In the genomic region with DNA sequence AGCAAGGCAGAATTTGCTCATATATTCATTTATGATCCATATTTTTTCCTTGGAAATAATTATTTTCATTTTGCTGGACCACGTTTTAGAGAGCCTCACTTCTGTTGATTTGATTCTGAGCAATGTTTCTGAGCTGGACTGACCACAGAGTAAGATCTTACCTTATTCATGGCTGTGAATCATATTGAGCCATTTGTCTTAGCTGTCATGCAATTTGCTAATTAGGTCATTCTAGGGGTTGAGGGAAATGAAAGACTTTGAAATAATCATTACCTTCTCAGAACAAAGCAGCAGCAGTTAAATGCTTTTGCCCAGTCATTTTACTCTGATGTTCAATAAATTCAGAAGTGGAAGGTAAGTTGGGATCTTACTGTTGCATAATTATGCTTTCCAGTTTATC, we compare ENCODE assay signal across 27 cellular contexts.
DNase-seq lines count a peak whose midpoint lies in the region; ATAC-seq lines count a peak whose summit lies in the region.
"Had no signal": no experiment of that assay in that cellular context is flagged by ENCODE, and none has a peak within 500 bp of the region (broad histone marks: within the 10 kb centered on the region; RNA-seq: fewer than 3 reads in every experiment).

No MANE protein-coding gene starts in this region.

- no peaks in the 10 kb centered on the region for H3K36me3 Mint-ChIP-seq in activated CD4-positive, alpha-beta T cell treated with anti-CD3 and anti-CD28 coated beads for 36 hours (ENCODE audit: low read depth)
- H3K36me3 Mint-ChIP-seq in stimulated activated effector memory CD8-positive, alpha-beta T cell treated with anti-CD3 and anti-CD28 coated beads, Interleukin-12 subunit alpha, Interleukin-12 subunit beta, amount 100 ng/mL, for 72 hours = no peaks in the 10 kb centered on the region
- no peaks in the 10 kb centered on the region for H3K36me3 Mint-ChIP-seq in activated T-helper 1 cell treated with anti-CD3 and anti-CD28 coated beads, Interleukin-12 subunit alpha, Interleukin-12 subunit beta, Interleukin-2, Interleukin-4 antibody, amounts not matched to agents 30 ng/mL and 10 ng/mL and 1 ng/mL, durations not matched to agents 14 hours and 24 hours and 36 hours (ENCODE audit: low read depth)
- H3K36me3 Mint-ChIP-seq: CD8-positive, alpha-beta memory T cell had no signal

- ATAC-seq in activated CD4-positive, alpha-beta T cell treated with anti-CD3 and anti-CD28 coated beads for 36 hours = peak; percentile 36
- peak; percentile 60 for ATAC-seq in stimulated activated effector memory CD8-positive, alpha-beta T cell treated with anti-CD3 and anti-CD28 coated beads, Interleukin-12 subunit alpha, Interleukin-12 subunit beta, amount 100 ng/mL, for 72 hours
- ATAC-seq: lower lobe of right lung, SK-N-SH treated with all-trans-retinoic acid at 6 μM for 48 hours, WTC11 had no signal

- H3K9me3 Mint-ChIP-seq in activated CD4-positive, alpha-beta T cell treated with anti-CD3 and anti-CD28 coated beads for 36 hours (ENCODE audit: low read depth) = no peaks in the 10 kb centered on the region
- no peaks in the 10 kb centered on the region for H3K9me3 Mint-ChIP-seq in stimulated activated effector memory CD8-positive, alpha-beta T cell treated with anti-CD3 and anti-CD28 coated beads, Interleukin-12 subunit alpha, Interleukin-12 subunit beta, amount 100 ng/mL, for 72 hours
- no peaks in the 10 kb centered on the region for H3K9me3 Mint-ChIP-seq in activated T-helper 1 cell treated with anti-CD3 and anti-CD28 coated beads, Interleukin-12 subunit alpha, Interleukin-12 subunit beta, Interleukin-2, Interleukin-4 antibody, amounts not matched to agents 30 ng/mL and 10 ng/mL and 1 ng/mL, durations not matched to agents 14 hours and 24 hours and 36 hours
- H3K9me3 Mint-ChIP-seq: CD8-positive, alpha-beta memory T cell; dendritic cell treated with granulocyte-macrophage colony-stimulating factor and Interleukin-4, amounts not matched to agents 40 ng/mL and 50 ng/mL, for 4 days had no signal

- CTCF ChIA-PET in activated CD4-positive, alpha-beta T cell treated with anti-CD3 and anti-CD28 coated beads for 36 hours (lab: Charles Lee) = no interaction called here

- intact Hi-C loops in activated CD4-positive, alpha-beta T cell treated with anti-CD3 and anti-CD28 coated beads for 36 hours (cut with DNase I, micrococcal nuclease) = no loop called here
- intact Hi-C loops in activated T-helper 1 cell treated with anti-CD3 and anti-CD28 coated beads, Interleukin-12 subunit alpha, Interleukin-12 subunit beta, Interleukin-2, Interleukin-4 antibody, amounts not matched to agents 30 ng/mL and 10 ng/mL and 1 ng/mL, durations not matched to agents 14 hours and 24 hours and 36 hours (cut with micrococcal nuclease) = no loop called here
- intact Hi-C loops in posterior vena cava (cut with DNase I) = no loop called here

- H3K4me3 Mint-ChIP-seq in activated CD4-positive, alpha-beta T cell treated with anti-CD3 and anti-CD28 coated beads for 36 hours = no peak overlapping the region
- no peak overlapping the region for H3K4me3 Mint-ChIP-seq in stimulated activated effector memory CD8-positive, alpha-beta T cell treated with anti-CD3 and anti-CD28 coated beads, Interleukin-12 subunit alpha, Interleukin-12 subunit beta, amount 100 ng/mL, for 72 hours
- H3K4me3 Mint-ChIP-seq in activated T-helper 1 cell treated with anti-CD3 and anti-CD28 coated beads, Interleukin-12 subunit alpha, Interleukin-12 subunit beta, Interleukin-2, Interleukin-4 antibody, amounts not matched to agents 30 ng/mL and 10 ng/mL and 1 ng/mL, durations not matched to agents 14 hours and 24 hours and 36 hours = no peak overlapping the region
- H3K4me3 Mint-ChIP-seq: CD8-positive, alpha-beta memory T cell; dendritic cell treated with granulocyte-macrophage colony-stimulating factor and Interleukin-4, amounts not matched to agents 40 ng/mL and 50 ng/mL, for 4 days; neural progenitor cell; WTC11 had no signal

- peaks cover 35% of the 10 kb centered on the region for H3K4me1 ChIP-seq in endocrine pancreas (ENCODE audit: control insufficient read depth, insufficient read depth, low read length)
- H3K4me1 ChIP-seq: adrenal gland, lower lobe of right lung had no signal

- H3K27ac Mint-ChIP-seq in activated CD4-positive, alpha-beta T cell treated with anti-CD3 and anti-CD28 coated beads for 36 hours = no peak overlapping the region
- no peak overlapping the region for H3K27ac Mint-ChIP-seq in stimulated activated effector memory CD8-positive, alpha-beta T cell treated with anti-CD3 and anti-CD28 coated beads, Interleukin-12 subunit alpha, Interleukin-12 subunit beta, amount 100 ng/mL, for 72 hours
- H3K27ac Mint-ChIP-seq in activated T-helper 1 cell treated with anti-CD3 and anti-CD28 coated beads, Interleukin-12 subunit alpha, Interleukin-12 subunit beta, Interleukin-2, Interleukin-4 antibody, amounts not matched to agents 30 ng/mL and 10 ng/mL and 1 ng/mL, durations not matched to agents 14 hours and 24 hours and 36 hours = no peak overlapping the region
- H3K27ac Mint-ChIP-seq: CD8-positive, alpha-beta memory T cell; dendritic cell treated with granulocyte-macrophage colony-stimulating factor and Interleukin-4, amounts not matched to agents 40 ng/mL and 50 ng/mL, for 4 days; neural progenitor cell; WTC11 had no signal

- H3K27me3 ChIP-seq in endocrine pancreas (ENCODE audit: control insufficient read depth, insufficient read depth, low read length) = no peaks in the 10 kb centered on the region
- H3K27me3 ChIP-seq: adrenal gland, hepatocyte, neural progenitor cell had no signal

- H3K36me3 ChIP-seq in endocrine pancreas (ENCODE audit: control insufficient read depth, insufficient read depth, low read length) = no peaks in the 10 kb centered on the region
- H3K36me3 ChIP-seq: adrenal gland, lower lobe of right lung, neural progenitor cell had no signal

- H3K4me1 Mint-ChIP-seq in activated CD4-positive, alpha-beta T cell treated with anti-CD3 and anti-CD28 coated beads for 36 hours = no peaks in the 10 kb centered on the region
- no peaks in the 10 kb centered on the region for H3K4me1 Mint-ChIP-seq in stimulated activated effector memory CD8-positive, alpha-beta T cell treated with anti-CD3 and anti-CD28 coated beads, Interleukin-12 subunit alpha, Interleukin-12 subunit beta, amount 100 ng/mL, for 72 hours
- H3K4me1 Mint-ChIP-seq in activated T-helper 1 cell treated with anti-CD3 and anti-CD28 coated beads, Interleukin-12 subunit alpha, Interleukin-12 subunit beta, Interleukin-2, Interleukin-4 antibody, amounts not matched to agents 30 ng/mL and 10 ng/mL and 1 ng/mL, durations not matched to agents 14 hours and 24 hours and 36 hours (ENCODE audit: low read depth) = no peaks in the 10 kb centered on the region
- H3K4me1 Mint-ChIP-seq: CD8-positive, alpha-beta memory T cell had no signal

- no peaks in the 10 kb centered on the region for H3K9me3 ChIP-seq in endocrine pancreas (ENCODE audit: control insufficient read depth, low read length)
- H3K9me3 ChIP-seq: adrenal gland, lower lobe of right lung had no signal

- peak overlapping the region; percentile 19 for H3K4me3 ChIP-seq in endocrine pancreas (ENCODE audit: control insufficient read depth, insufficient read depth, low read length)
- H3K4me3 ChIP-seq: adrenal gland, hepatocyte, lower lobe of right lung, neural progenitor cell, skin epidermis had no signal

- H3K27me3 Mint-ChIP-seq in activated CD4-positive, alpha-beta T cell treated with anti-CD3 and anti-CD28 coated beads for 36 hours = no peaks in the 10 kb centered on the region
- H3K27me3 Mint-ChIP-seq in activated T-helper 1 cell treated with anti-CD3 and anti-CD28 coated beads, Interleukin-12 subunit alpha, Interleukin-12 subunit beta, Interleukin-2, Interleukin-4 antibody, amounts not matched to agents 30 ng/mL and 10 ng/mL and 1 ng/mL, durations not matched to agents 14 hours and 24 hours and 36 hours (ENCODE audit: insufficient read depth) = peaks cover 2% of the 10 kb centered on the region
- H3K27me3 Mint-ChIP-seq: dendritic cell treated with granulocyte-macrophage colony-stimulating factor and Interleukin-4, amounts not matched to agents 40 ng/mL and 50 ng/mL, for 4 days had no signal

- DNase-seq in activated CD4-positive, alpha-beta T cell treated with anti-CD3 and anti-CD28 coated beads for 36 hours = no peak
- DNase-seq in activated CD4-positive, alpha-beta T cell treated with anti-CD3 and anti-CD28 coated beads for 48 hours = no peak
- DNase-seq in NOMO-1 treated with DMSO at 0.1 percent for 48 hours (lab: John Stamatoyannopoulos, UW; ENCODE audit: unreplicated experiment) (peak; percentile 86), posterior vena cava (ENCODE audit: low spot score) (no peak)
- no peak for DNase-seq in stimulated activated effector memory CD8-positive, alpha-beta T cell treated with anti-CD3 and anti-CD28 coated beads, Interleukin-12 subunit alpha, Interleukin-12 subunit beta, amount 100 ng/mL, for 72 hours (ENCODE audit: low spot score in 2 of 2)
- no peak for DNase-seq in activated T-helper 1 cell treated with anti-CD3 and anti-CD28 coated beads, Interleukin-12 subunit alpha, Interleukin-12 subunit beta, Interleukin-2, Interleukin-4 antibody, amounts not matched to agents 30 ng/mL and 10 ng/mL and 1 ng/mL, durations not matched to agents 14 hours and 24 hours and 36 hours (ENCODE audit: low spot score)
- DNase-seq in stimulated activated CD4-positive, alpha-beta T cell treated with anti-CD3 and anti-CD28 coated beads, Interleukin-12 subunit alpha, Interleukin-12 subunit beta, amount 100 ng/mL, for 4 hours = no peak
- DNase-seq: activated CD4-positive, alpha-beta T cell treated with anti-CD3 and anti-CD28 coated beads, Interleukin-2, amount 50 U/mL, for 48 hours; activated gamma-delta T cell treated with Interleukin-2 at 50 U/mL for 16 hours; adrenal gland; AML-193; CD8-positive, alpha-beta memory T cell; DMS79; lower lobe of right lung; NCI-H1105 treated with DMSO at 0.1 percent for 48 hours; NCI-H2081 treated with DMSO at 0.1 percent for 48 hours; NK-92 treated with Interleukin-12 subunit alpha and Interleukin-12 subunit beta, amount 100 ng/mL, for 24 hours; posterior cingulate gyrus; stimulated activated CD4-positive, alpha-beta T cell treated with anti-CD3 and anti-CD28 coated beads, Interleukin-2, amount 100 ng/mL, for 24 hours; stimulated activated naive CD4-positive, alpha-beta T cell had no signal

- POLR2A ChIA-PET in activated CD4-positive, alpha-beta T cell treated with anti-CD3 and anti-CD28 coated beads for 36 hours (lab: Charles Lee) = interaction anchor here (0.6 kb wide), 1 partner anchor 247 kb away, joined by 3 read pairs; no protein-coding TSS in a partner anchor

- H3K9ac ChIP-seq in endocrine pancreas (ENCODE audit: control insufficient read depth, insufficient read depth, low read length) = peak overlapping the region; percentile 19
- H3K9ac ChIP-seq: neural progenitor cell had no signal
